Comparison of ENCODE assay signal across 8 cellular contexts in the genomic region with DNA sequence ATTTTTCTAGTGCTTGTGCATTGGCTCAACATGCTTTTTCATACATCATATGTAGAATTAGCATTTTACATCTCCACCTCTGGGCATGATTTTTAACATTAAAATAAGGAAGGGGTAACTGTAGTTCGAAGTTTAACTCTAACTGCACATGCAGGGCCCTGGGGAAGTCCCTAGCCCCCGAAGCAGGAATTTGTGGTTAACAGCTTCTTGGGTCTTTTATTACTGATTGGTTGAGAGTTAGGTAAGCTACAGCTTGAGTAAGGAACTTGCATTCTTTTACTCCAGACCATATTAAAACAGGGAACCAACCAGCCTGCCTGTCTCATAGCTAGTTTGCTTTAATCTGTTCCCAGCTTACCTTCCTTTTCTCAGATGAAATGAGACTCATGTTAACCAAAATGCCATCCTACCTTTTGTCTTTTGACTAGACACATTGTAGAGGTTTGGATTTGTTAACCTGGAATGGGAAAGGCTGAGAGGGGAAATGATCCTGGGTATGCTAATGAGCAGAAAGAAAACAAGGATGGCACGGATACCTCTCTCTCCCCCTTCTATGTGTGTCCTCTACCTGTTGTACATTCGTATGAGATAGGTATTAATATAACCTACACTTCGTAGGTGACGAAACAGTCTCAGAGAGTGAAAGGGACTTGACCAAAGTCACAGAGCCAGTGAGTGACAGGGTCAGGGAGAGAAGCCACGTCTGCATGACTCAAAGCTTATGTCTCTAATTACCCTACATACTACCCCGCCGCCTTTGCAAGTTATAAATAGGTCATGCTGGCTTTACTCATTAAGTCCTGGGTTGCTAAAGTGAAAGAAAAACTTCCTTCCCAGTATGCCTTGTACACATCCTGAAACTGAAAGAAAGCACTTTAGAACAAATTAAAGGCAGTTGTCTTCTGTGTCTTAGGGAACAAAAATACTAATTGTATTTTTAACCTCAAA.
A peak's percentile ranks its signal among the peaks of the same experiment; 100 is the strongest.
DNase-seq lines count a peak whose midpoint lies in the region; ATAC-seq and TF ChIP-seq lines count a peak whose summit lies in the region.

No MANE protein-coding gene starts in this region.

- no peak overlapping the region for H3K4me3 ChIP-seq in mammary epithelial cell (replicated peaks in 1 of 3; ENCODE audit: insufficient read depth in 1 of 3, low read depth in 2 of 3, low read length in 3 of 3)

- no peaks in the 10 kb centered on the region for H3K9me3 ChIP-seq in mammary epithelial cell (replicated peaks; ENCODE audit: insufficient read depth, low read length)

- no peaks in the 10 kb centered on the region for H3K27me3 ChIP-seq in mammary epithelial cell (ENCODE audit: insufficient read depth, low read length)

- no peak overlapping the region for H3K4me2 ChIP-seq in mammary epithelial cell (ENCODE audit: insufficient read depth, low read depth, low read length)

- dilution Hi-C loops in mammary epithelial cell (cut with HindIII; ENCODE audit: low sequenced_read_pairs): no loop called here

- BruUV-seq in mammary epithelial cell (replicated peaks; lab: Mats Ljungman, UMichigan): no TSS peak

- no peaks in the 10 kb centered on the region for H3K4me1 ChIP-seq in mammary epithelial cell (ENCODE audit: insufficient read depth, low read length)

- ATAC-seq in GM18873 (IDR thresholded peaks at IDR 0.05; ENCODE audit: low FRiP score, unreplicated experiment): peak; percentile 91
- peak; percentile 97 for ATAC-seq in HG02981 (IDR thresholded peaks at IDR 0.05; ENCODE audit: unreplicated experiment)

- H3K27ac ChIP-seq in mammary epithelial cell (ENCODE audit: insufficient read depth, low read depth, low read length): no peak overlapping the region

- in situ Hi-C loops in mammary epithelial cell (cut with MboI; ENCODE audit: low sequenced_read_pairs in 2 of 2): no loop called here

- H2AFZ ChIP-seq in mammary epithelial cell (ENCODE audit: low read depth, low read length): no peak overlapping the region

- TF ChIP-seq CTCF in mammary epithelial cell (conservative IDR thresholded peaks at IDR 0.05 in 1 of 2, IDR thresholded peaks at IDR 0.05 in 1 of 2; ENCODE audit: extremely low read depth in 1 of 2, insufficient read depth in 1 of 2, low read depth in 1 of 2, low read length in 2 of 2): no peak

- H3K9ac ChIP-seq in mammary epithelial cell (ENCODE audit: insufficient read depth, low read length): no peak overlapping the region

- H3K79me2 ChIP-seq in mammary epithelial cell (ENCODE audit: insufficient read depth, low read length): no peaks in the 10 kb centered on the region

- WGBS in mammary epithelial cell (ENCODE audit: low coverage, missing lambda C conversion rate): 31% methylated on average over 9 of the region's 9 CpGs

- CTCF ChIA-PET in mammary epithelial cell (lab: Charles Lee; ENCODE audit: low non-redundant PET): no interaction called here

- H4K20me1 ChIP-seq in mammary epithelial cell (ENCODE audit: insufficient read depth, low read length): no peaks in the 10 kb centered on the region

- peak; percentile 64 for DNase-seq in RPMI8226
- peak; percentile 2 for DNase-seq in mammary epithelial cell
- peak; percentile 13 for DNase-seq in stimulated activated CD8-positive, alpha-beta memory T cell treated with anti-CD3 and anti-CD28 coated beads, Interleukin-12 subunit alpha, Interleukin-12 subunit beta, amount 100 ng/mL, for 1 hour (ENCODE audit: low read depth)
- DNase-seq in ecto neural progenitor cell (ENCODE audit: low spot score): no peak
- no peak for DNase-seq in NCI-H146 (lab: John Stamatoyannopoulos, UW)
- no peak for DNase-seq in DMS79 (lab: John Stamatoyannopoulos, UW)

- H3K36me3 ChIP-seq in mammary epithelial cell (ENCODE audit: insufficient read depth, low read length): no peaks in the 10 kb centered on the region

- intact Hi-C loops in mammary epithelial cell (cut with micrococcal nuclease): no loop called here

Comparison
In these comparisons a context has a peak if more than half of its experiments do, and no peak if none do; other contexts are left out.
1. DNase-seq: peak in RPMI8226 (single experiment), mammary epithelial cell (single experiment) and stimulated activated CD8-positive, alpha-beta memory T cell treated with anti-CD3 and anti-CD28 coated beads, Interleukin-12 subunit alpha, Interleukin-12 subunit beta, amount 100 ng/mL, for 1 hour (single experiment); none in ecto neural progenitor cell (single experiment), NCI-H146 (single experiment) and DMS79 (single experiment).